In the genomic region with DNA sequence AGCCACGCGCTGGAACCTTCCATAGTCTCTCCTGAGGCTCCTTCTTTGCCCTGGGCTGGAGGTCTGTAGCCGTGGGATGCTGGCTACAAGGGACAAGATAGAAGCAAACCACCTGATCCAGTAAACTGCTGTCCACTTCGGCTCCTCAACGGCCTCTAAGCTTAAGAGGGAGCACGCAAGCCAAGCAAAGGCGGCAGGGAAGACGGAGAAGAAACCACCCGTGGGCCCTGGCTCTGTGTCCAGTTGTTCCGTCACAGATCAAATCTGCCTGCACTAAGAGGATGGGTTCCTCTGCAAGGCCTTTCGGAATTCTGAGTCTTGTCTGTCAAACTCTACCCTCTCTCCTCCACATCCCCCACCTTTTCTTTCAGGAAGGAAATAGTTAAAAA, we compare ENCODE assay signal across 11 cellular contexts. TPM values are rescaled to one million over a fixed set of nuclear protein-coding genes. Genes with fewer than 3 reads are reported as not detected.
DNase-seq lines count a peak whose midpoint lies in the region; ATAC-seq and TF ChIP-seq lines count a peak whose summit lies in the region.
"Had no signal": no experiment of that assay in that cellular context is flagged by ENCODE, and none has a peak within 500 bp of the region (broad histone marks: within the 10 kb centered on the region; RNA-seq: fewer than 3 reads in every experiment).

No MANE protein-coding gene starts in this region.

- H3K4me3 Mint-ChIP-seq in nephron progenitor cell, result peak overlapping the region; percentile 94

- H2AFZ ChIP-seq in fibroblast of lung (ENCODE audit: low read length), result peak overlapping the region; percentile 68

- intact Hi-C loops in upper lobe of right lung (cut with DNase I), result no loop called here

- DNase-seq in SJSA1 (ENCODE audit: low read depth in 1 of 2, low spot score in 2 of 2) (no peak), fibroblast of lung (ENCODE audit: low read depth in 2 of 2) (no peak), nephron progenitor cell (no peak), upper lobe of right lung (no peak), middle frontal gyrus (ENCODE audit: extremely low spot score, low spot score) (no peak)
- DNase-seq: activated naive CD4-positive, alpha-beta T cell treated with Interleukin-2 at 50 U/mL for 16 hours had no signal

- H3K27me3 Mint-ChIP-seq in nephron progenitor cell (ENCODE audit: low read depth, poor library complexity), result peaks cover 43% of the 10 kb centered on the region

- TF ChIP-seq CTCF in fibroblast of lung (conservative IDR thresholded peaks at IDR 0.05 in 1 of 2, IDR thresholded peaks at IDR 0.05 in 1 of 2; ENCODE audit: low read depth in 1 of 2, low read length in 2 of 2), result no peak
- no peak for TF ChIP-seq CTCF in nephron progenitor cell (IDR thresholded peaks at IDR 0.05)
- TF ChIP-seq CTCF in upper lobe of right lung (IDR thresholded peaks at IDR 0.05), result no peak

- H3K9me3 Mint-ChIP-seq in nephron progenitor cell, result no peaks in the 10 kb centered on the region

- no peaks in the 10 kb centered on the region for H3K79me2 ChIP-seq in fibroblast of lung (ENCODE audit: control insufficient read depth, insufficient read depth, low read length)

- peak overlapping the region; percentile 73 for H3K4me2 ChIP-seq in fibroblast of lung (ENCODE audit: extremely low read depth, insufficient read depth, low read length)

- H3K27me3 ChIP-seq in SJSA1 (replicated peaks) (no peaks in the 10 kb centered on the region), fibroblast of lung (ENCODE audit: control insufficient read depth, insufficient read depth, low read length) (peaks cover 2% of the 10 kb centered on the region), upper lobe of right lung (peaks cover 4% of the 10 kb centered on the region)
- H3K27me3 ChIP-seq: foreskin keratinocyte had no signal

- H3K27ac ChIP-seq in SJSA1 (no peak overlapping the region), fibroblast of lung (ENCODE audit: insufficient read depth, low read length) (peak overlapping the region; percentile 18), upper lobe of right lung (peak overlapping the region; percentile 75)
- H3K27ac ChIP-seq: foreskin keratinocyte, VCaP had no signal

- no peak for ATAC-seq in upper lobe of right lung
- no peak for ATAC-seq in GM19397 (IDR thresholded peaks at IDR 0.05; ENCODE audit: unreplicated experiment)
- no peak for ATAC-seq in GM18861 (IDR thresholded peaks at IDR 0.05; ENCODE audit: unreplicated experiment)

- H3K36me3 ChIP-seq in SJSA1 (no peaks in the 10 kb centered on the region), fibroblast of lung (ENCODE audit: control insufficient read depth, insufficient read depth, low read length) (no peaks in the 10 kb centered on the region), upper lobe of right lung (no peaks in the 10 kb centered on the region)

- no peak overlapping the region for H3K27ac Mint-ChIP-seq in nephron progenitor cell

- peaks cover 16% of the 10 kb centered on the region for H3K4me1 ChIP-seq in SJSA1 (replicated peaks)
- H3K4me1 ChIP-seq in fibroblast of lung (ENCODE audit: control insufficient read depth, extremely low read depth, insufficient read depth, low read length), result peaks cover 11% of the 10 kb centered on the region
- no peaks in the 10 kb centered on the region for H3K4me1 ChIP-seq in upper lobe of right lung

- peaks cover 11% of the 10 kb centered on the region for H3K4me1 Mint-ChIP-seq in nephron progenitor cell

- H3K36me3 Mint-ChIP-seq in nephron progenitor cell (ENCODE audit: low read depth), result no peaks in the 10 kb centered on the region

- H3K4me3 ChIP-seq in SJSA1 (peak overlapping the region; percentile 52), fibroblast of lung (replicated peaks in 1 of 4; ENCODE audit: control extremely low read depth in 1 of 4, insufficient read depth in 1 of 4, low read depth in 3 of 4, low read length in 4 of 4) (peak overlapping the region; percentile 51 to 62 (median 56)), upper lobe of right lung (peak overlapping the region; percentile 58)

- H3K9ac ChIP-seq in fibroblast of lung (ENCODE audit: insufficient read depth, low read length), result no peak overlapping the region

- no peaks in the 10 kb centered on the region for H3K9me3 ChIP-seq in SJSA1 (replicated peaks)
- H3K9me3 ChIP-seq in fibroblast of lung (ENCODE audit: control insufficient read depth, insufficient read depth, low read depth, low read length), result no peaks in the 10 kb centered on the region
- no peaks in the 10 kb centered on the region for H3K9me3 ChIP-seq in upper lobe of right lung

- H4K20me1 ChIP-seq in fibroblast of lung (ENCODE audit: control insufficient read depth, extremely low read depth, insufficient read depth, low read length), result no peaks in the 10 kb centered on the region

RNA-seq across cellular contexts. Expression of a gene that starts 0.4 kb away (rescaled TPM):
- total RNA-seq in SJSA1 (2014; rRNA removed; shearing (Covaris generic)), result 2.9 and 4.9 TPM in 2 replicates
- total RNA-seq in fibroblast of lung (0.77 and 2.0 TPM in 2 replicates), upper lobe of right lung (28.3 TPM)
- 1.4 and 9.5 TPM in 2 replicates for polyA plus RNA-seq in fibroblast of lung
- polyA plus RNA-seq in fibroblast of lung (2012), result 0.67 and 4.8 TPM in 2 replicates
- polyA minus RNA-seq in fibroblast of lung (ENCODE audit: low replicate concordance), result 3.1 and 7.0 TPM in 2 replicates
- total RNA-seq: G401 had no signal
